Comparison of ENCODE assay signal across 8 cellular contexts in genomic region chrX:104195489-104196084, GRCh38. TPM values are rescaled to one million over a fixed set of nuclear protein-coding genes. Genes with fewer than 3 reads are reported as not detected.
DNase-seq lines count a peak whose midpoint lies in the region; ATAC-seq and TF ChIP-seq lines count a peak whose summit lies in the region.

No MANE protein-coding gene starts in this region.

- H2AFZ ChIP-seq in fibroblast of lung (ENCODE audit: low read length) = no peak overlapping the region

- H3K4me3 ChIP-seq in fibroblast of lung (replicated peaks in 1 of 4; ENCODE audit: control extremely low read depth in 1 of 4, insufficient read depth in 1 of 4, low read depth in 3 of 4, low read length in 4 of 4) (no peak overlapping the region), psoas muscle (no peak overlapping the region)

- peak; percentile 59 for TF ChIP-seq CTCF in GM12872 (IDR thresholded peaks at IDR 0.05; ENCODE audit: insufficient read depth, low read depth, low read length)
- peak; percentile 69 for TF ChIP-seq CTCF in RWPE1 (conservative IDR thresholded peaks at IDR 0.05; ENCODE audit: low read depth)
- peak; percentile 55 to 72 for TF ChIP-seq CTCF in fibroblast of lung (conservative IDR thresholded peaks at IDR 0.05 in 1 of 2, IDR thresholded peaks at IDR 0.05 in 1 of 2; ENCODE audit: low read depth in 1 of 2, low read length in 2 of 2)
- peak; percentile 82 for TF ChIP-seq CTCF in psoas muscle (IDR thresholded peaks at IDR 0.05)

- peak; percentile 58 for ATAC-seq in HG02973 (IDR thresholded peaks at IDR 0.05; ENCODE audit: unreplicated experiment)
- ATAC-seq in psoas muscle = peak in 2 of 4 donors; percentile 50 to 67
- no peak for ATAC-seq in GM19035 (IDR thresholded peaks at IDR 0.05; ENCODE audit: unreplicated experiment)
- ATAC-seq in stimulated activated effector memory CD8-positive, alpha-beta T cell treated with anti-CD3 and anti-CD28 coated beads, Interleukin-12 subunit alpha, Interleukin-12 subunit beta, amount 100 ng/mL, for 72 hours = no peak

- peak; percentile 10 for DNase-seq in AG20443 (ENCODE audit: low spot score)
- DNase-seq in RWPE1 (ENCODE audit: low spot score) = no peak
- DNase-seq in fibroblast of lung (ENCODE audit: low read depth in 2 of 2) = peak in 1 of 2 donors; percentile 40
- no peak for DNase-seq in psoas muscle
- DNase-seq in stimulated activated effector memory CD8-positive, alpha-beta T cell treated with anti-CD3 and anti-CD28 coated beads, Interleukin-12 subunit alpha, Interleukin-12 subunit beta, amount 100 ng/mL, for 72 hours (ENCODE audit: low spot score in 2 of 2) = no peak

- peaks cover 32% of the 10 kb centered on the region for H3K36me3 Mint-ChIP-seq in stimulated activated effector memory CD8-positive, alpha-beta T cell treated with anti-CD3 and anti-CD28 coated beads, Interleukin-12 subunit alpha, Interleukin-12 subunit beta, amount 100 ng/mL, for 72 hours

- no peaks in the 10 kb centered on the region for H3K9me3 Mint-ChIP-seq in stimulated activated effector memory CD8-positive, alpha-beta T cell treated with anti-CD3 and anti-CD28 coated beads, Interleukin-12 subunit alpha, Interleukin-12 subunit beta, amount 100 ng/mL, for 72 hours

- no peaks in the 10 kb centered on the region for H3K79me2 ChIP-seq in fibroblast of lung (ENCODE audit: control insufficient read depth, insufficient read depth, low read length)

- no peak overlapping the region for H3K27ac ChIP-seq in RWPE1
- no peak overlapping the region for H3K27ac ChIP-seq in fibroblast of lung (ENCODE audit: insufficient read depth, low read length)
- H3K27ac ChIP-seq in psoas muscle = no peak overlapping the region

- POLR2A ChIA-PET in RWPE1 (lab: Yijun Ruan, JAX; ENCODE audit: low non-redundant PET) = no interaction called here

- no peaks in the 10 kb centered on the region for H3K4me1 ChIP-seq in fibroblast of lung (ENCODE audit: control insufficient read depth, extremely low read depth, insufficient read depth, low read length)
- no peaks in the 10 kb centered on the region for H3K4me1 ChIP-seq in psoas muscle

- H3K36me3 ChIP-seq in fibroblast of lung (ENCODE audit: control insufficient read depth, insufficient read depth, low read length) = no peaks in the 10 kb centered on the region
- H3K36me3 ChIP-seq in psoas muscle (ENCODE audit: insufficient read depth in 1 of 2, low read depth in 1 of 2) = peaks cover 0 to 30% of the 10 kb centered on the region in 2 donors

- CTCF ChIA-PET in RWPE1 (lab: Yijun Ruan, JAX) = interaction anchor here (0.6 to 1.4 kb wide), 5 partner anchors 10 to 1436 kb away, joined by 3 to 4 read pairs (median 3); no protein-coding TSS in a partner anchor

- no peaks in the 10 kb centered on the region for H4K20me1 ChIP-seq in fibroblast of lung (ENCODE audit: control insufficient read depth, extremely low read depth, insufficient read depth, low read length)

- no peaks in the 10 kb centered on the region for H3K4me1 Mint-ChIP-seq in stimulated activated effector memory CD8-positive, alpha-beta T cell treated with anti-CD3 and anti-CD28 coated beads, Interleukin-12 subunit alpha, Interleukin-12 subunit beta, amount 100 ng/mL, for 72 hours

- no peaks in the 10 kb centered on the region for H3K9me3 ChIP-seq in fibroblast of lung (ENCODE audit: control insufficient read depth, insufficient read depth, low read depth, low read length)
- no peaks in the 10 kb centered on the region for H3K9me3 ChIP-seq in psoas muscle

- H3K27me3 ChIP-seq in fibroblast of lung (ENCODE audit: control insufficient read depth, insufficient read depth, low read length) (no peaks in the 10 kb centered on the region), psoas muscle (ENCODE audit: insufficient read depth in 3 of 3, low read length in 2 of 3) (no peaks in the 10 kb centered on the region)

- no peak overlapping the region for H3K9ac ChIP-seq in fibroblast of lung (ENCODE audit: insufficient read depth, low read length)

- WGBS in psoas muscle, 3 donors = 98 to 100% (median 100%) methylated on average over 1 of the region's 1 CpG

- H3K27ac Mint-ChIP-seq in stimulated activated effector memory CD8-positive, alpha-beta T cell treated with anti-CD3 and anti-CD28 coated beads, Interleukin-12 subunit alpha, Interleukin-12 subunit beta, amount 100 ng/mL, for 72 hours = no peak overlapping the region

- H3K4me2 ChIP-seq in fibroblast of lung (ENCODE audit: extremely low read depth, insufficient read depth, low read length) = no peak overlapping the region

- H3K4me3 Mint-ChIP-seq in stimulated activated effector memory CD8-positive, alpha-beta T cell treated with anti-CD3 and anti-CD28 coated beads, Interleukin-12 subunit alpha, Interleukin-12 subunit beta, amount 100 ng/mL, for 72 hours = no peak overlapping the region

- intact Hi-C loops in psoas muscle (cut with DNase I) = loop anchor here in 1 of 2 donors (10.0 kb wide), 1 partner anchor 149 kb away; no protein-coding TSS in a partner anchor

RNA-seq across cellular contexts. Expression of gene FAM199X, which starts 29.3 kb away (rescaled TPM):
- 17.2 and 21.1 TPM in 2 replicates for total RNA-seq in fibroblast of lung
- polyA plus RNA-seq in fibroblast of lung = 5.9 and 6.7 TPM in 2 replicates
- polyA plus RNA-seq in fibroblast of lung (2012) = 8.0 and 10.3 TPM in 2 replicates
- polyA minus RNA-seq in fibroblast of lung (ENCODE audit: low replicate concordance) = 0.63 and 1.9 TPM in 2 replicates
- total RNA-seq in psoas muscle = 10 to 100 TPM; 12.0 to 17.1 (median 14.6) TPM
- 10 to 100 TPM in 1 of 3 donors, 1 to 10 TPM in 2; 6.1 to 16.5 (median 7.3) TPM for polyA plus RNA-seq in psoas muscle

RNA-seq across cellular contexts. Expression of gene SLC25A53, which starts 38.8 kb away (rescaled TPM):
- total RNA-seq in fibroblast of lung = 13.4 and 13.7 TPM in 2 replicates
- 5.4 and 5.9 TPM in 2 replicates for polyA plus RNA-seq in fibroblast of lung
- polyA plus RNA-seq in fibroblast of lung (2012) = 5.0 and 5.3 TPM in 2 replicates
- 5.7 and 6.0 TPM in 2 replicates for polyA minus RNA-seq in fibroblast of lung (ENCODE audit: low replicate concordance)
- 1 to 10 TPM; 4.9 to 8.3 (median 5.1) TPM for total RNA-seq in psoas muscle
- 10 to 100 TPM in 1 of 3 donors, 1 to 10 TPM in 2; 3.2 to 11.0 (median 6.5) TPM for polyA plus RNA-seq in psoas muscle

RNA-seq across cellular contexts. Expression of gene ESX1, which starts 59.1 kb away (rescaled TPM):
- not detected in 2 replicates for total RNA-seq in fibroblast of lung
- not detected in 2 replicates for polyA plus RNA-seq in fibroblast of lung
- not detected in 2 replicates for polyA plus RNA-seq in fibroblast of lung (2012)
- polyA minus RNA-seq in fibroblast of lung (ENCODE audit: low replicate concordance) = not detected in 2 replicates
- total RNA-seq in psoas muscle = not detected
- polyA plus RNA-seq in psoas muscle = not detected
